In genomic region chr1:69403911-69404310, GRCh38 we compare ENCODE assay signal across 18 cellular contexts.
A peak's percentile ranks its signal among the peaks of the same experiment; 100 is the strongest.
DNase-seq lines count a peak whose midpoint lies in the region; TF ChIP-seq lines count a peak whose summit lies in the region.
"Had no signal": no experiment of that assay in that cellular context is flagged by ENCODE, and none has a peak within 500 bp of the region (broad histone marks: within the 10 kb centered on the region; RNA-seq: fewer than 3 reads in every experiment).

No MANE protein-coding gene starts in this region.

- H3K4me1 ChIP-seq in mammary epithelial cell (ENCODE audit: insufficient read depth, low read length) (no peaks in the 10 kb centered on the region), mesenchymal stem cell (ENCODE audit: control insufficient read depth, insufficient read depth, low read depth, low read length) (no peaks in the 10 kb centered on the region)
- H3K4me1 ChIP-seq: BLaER1, Caco-2, HAP-1 had no signal

- no peaks in the 10 kb centered on the region for H3K79me1 ChIP-seq in mesenchymal stem cell (replicated peaks; ENCODE audit: low read length, poor library complexity, severe bottlenecking)

- H2BK12ac ChIP-seq in mesenchymal stem cell (ENCODE audit: low read length in 2 of 2) = no peak overlapping the region

- TF ChIP-seq CTCF in mammary epithelial cell (conservative IDR thresholded peaks at IDR 0.05 in 1 of 2, IDR thresholded peaks at IDR 0.05 in 1 of 2; ENCODE audit: extremely low read depth in 1 of 2, insufficient read depth in 1 of 2, low read depth in 1 of 2, low read length in 2 of 2) (no peak), MCF 10A (IDR thresholded peaks at IDR 0.05; ENCODE audit: unreplicated experiment) (no peak), brain microvascular endothelial cell (IDR thresholded peaks at IDR 0.05; ENCODE audit: low read depth, low read length, missing control alignments) (no peak)

- no peak overlapping the region for H3K4ac ChIP-seq in mesenchymal stem cell (ENCODE audit: low read depth in 1 of 2, low read length in 2 of 2)

- H3K27ac ChIP-seq in mammary epithelial cell (ENCODE audit: insufficient read depth, low read depth, low read length) (no peak overlapping the region), brain microvascular endothelial cell (peak overlapping the region; percentile 31), mesenchymal stem cell (ENCODE audit: low read length, poor library complexity, severe bottlenecking) (no peak overlapping the region)
- H3K27ac ChIP-seq: 22Rv1, BLaER1, C4-2B had no signal

- no peak overlapping the region for H3K27ac Mint-ChIP-seq in MCF 10A (ENCODE audit: low read depth, unreplicated experiment)
- H3K27ac Mint-ChIP-seq: B cell; CD4-positive, CD25-positive, alpha-beta regulatory T cell; CD8-positive, alpha-beta T cell; HFFc6 had no signal

- dilution Hi-C loops in mammary epithelial cell (cut with HindIII; ENCODE audit: low sequenced_read_pairs) = no loop called here

- no peak overlapping the region for H3K18ac ChIP-seq in mesenchymal stem cell (ENCODE audit: low read depth in 1 of 2, low read length in 2 of 2)

- H3K36me3 ChIP-seq in mammary epithelial cell (ENCODE audit: insufficient read depth, low read length) (no peaks in the 10 kb centered on the region), brain microvascular endothelial cell (replicated peaks) (no peaks in the 10 kb centered on the region), mesenchymal stem cell (ENCODE audit: control insufficient read depth in 1 of 2, insufficient read depth in 2 of 2, low read depth in 1 of 2, low read length in 2 of 2) (no peaks in the 10 kb centered on the region)
- H3K36me3 ChIP-seq: BLaER1, HAP-1 had no signal

- no peak overlapping the region for H3K4me2 ChIP-seq in mammary epithelial cell (ENCODE audit: insufficient read depth, low read depth, low read length)
- H3K4me2 ChIP-seq in mesenchymal stem cell (ENCODE audit: low read length, poor library complexity, severe bottlenecking) = no peak overlapping the region
- H3K4me2 ChIP-seq: BLaER1 had no signal

- H3K4me1 Mint-ChIP-seq in MCF 10A (ENCODE audit: insufficient read depth, unreplicated experiment) = no peaks in the 10 kb centered on the region
- H3K4me1 Mint-ChIP-seq: B cell; CD4-positive, CD25-positive, alpha-beta regulatory T cell had no signal

- POLR2A ChIA-PET in MCF 10A (lab: Yijun Ruan, JAX) = no interaction called here

- H3K9ac ChIP-seq in mammary epithelial cell (ENCODE audit: insufficient read depth, low read length) = no peak overlapping the region
- H3K9ac ChIP-seq in mesenchymal stem cell (ENCODE audit: low read length) = no peak overlapping the region
- H3K9ac ChIP-seq: BLaER1 had no signal

- H4K8ac ChIP-seq in mesenchymal stem cell (ENCODE audit: low read length) = no peak overlapping the region

- no peaks in the 10 kb centered on the region for H3K27me3 Mint-ChIP-seq in MCF 10A (ENCODE audit: insufficient read depth, unreplicated experiment)
- H3K27me3 Mint-ChIP-seq: B cell; CD4-positive, CD25-positive, alpha-beta regulatory T cell had no signal

- no peak overlapping the region for H2BK15ac ChIP-seq in mesenchymal stem cell (ENCODE audit: low read depth, poor library complexity, severe bottlenecking)

- no TSS peak for BruUV-seq in mammary epithelial cell (replicated peaks; lab: Mats Ljungman, UMichigan)
- no TSS peak for BruUV-seq in MCF 10A (replicated peaks; lab: Mats Ljungman, UMichigan)

- no peak overlapping the region for H2BK120ac ChIP-seq in mesenchymal stem cell (ENCODE audit: low read depth, low read length)

- no peaks in the 10 kb centered on the region for H3K27me3 ChIP-seq in mammary epithelial cell (ENCODE audit: insufficient read depth, low read length)
- no peaks in the 10 kb centered on the region for H3K27me3 ChIP-seq in brain microvascular endothelial cell (replicated peaks)
- no peaks in the 10 kb centered on the region for H3K27me3 ChIP-seq in mesenchymal stem cell (ENCODE audit: control insufficient read depth in 1 of 2, insufficient read depth in 1 of 2, low read length in 2 of 2)
- H3K27me3 ChIP-seq: BLaER1 had no signal

- H3K9me3 ChIP-seq in mammary epithelial cell (replicated peaks; ENCODE audit: insufficient read depth, low read length) (no peaks in the 10 kb centered on the region), mesenchymal stem cell (ENCODE audit: control insufficient read depth, low read length) (no peaks in the 10 kb centered on the region)
- H3K9me3 ChIP-seq: BLaER1, Caco-2, HAP-1 had no signal

- H3K79me2 ChIP-seq in mammary epithelial cell (ENCODE audit: insufficient read depth, low read length) = no peaks in the 10 kb centered on the region

- H2AFZ ChIP-seq in mammary epithelial cell (ENCODE audit: low read depth, low read length) (no peak overlapping the region), mesenchymal stem cell (ENCODE audit: low read depth, low read length) (no peak overlapping the region)

- H3K14ac ChIP-seq in mesenchymal stem cell (ENCODE audit: low read length in 2 of 2) = no peak overlapping the region

- no peaks in the 10 kb centered on the region for H4K20me1 ChIP-seq in mammary epithelial cell (ENCODE audit: insufficient read depth, low read length)
- H4K20me1 ChIP-seq: BLaER1 had no signal

- H3K9me3 Mint-ChIP-seq in MCF 10A (ENCODE audit: unreplicated experiment) = peaks cover 7% of the 10 kb centered on the region

- H2BK5ac ChIP-seq in mesenchymal stem cell (ENCODE audit: low read depth, low read length, poor library complexity, severe bottlenecking) = no peak overlapping the region

- H3K4me3 Mint-ChIP-seq in MCF 10A (ENCODE audit: unreplicated experiment) = no peak overlapping the region
- H3K4me3 Mint-ChIP-seq: B cell; CD8-positive, alpha-beta T cell; HFFc6 had no signal

- H2AK5ac ChIP-seq in mesenchymal stem cell (ENCODE audit: low read length, severe bottlenecking) = peak overlapping the region; percentile 84

- CTCF ChIA-PET in mammary epithelial cell (lab: Charles Lee; ENCODE audit: low non-redundant PET) = interaction anchor here (0.5 kb wide), 1 partner anchor 1593 kb away, joined by 3 read pairs; no protein-coding TSS in a partner anchor
- CTCF ChIA-PET in MCF 10A (lab: Yijun Ruan, JAX) = interaction anchor here (0.5 to 1.2 kb wide), 3 partner anchors 334 to 961 kb away, joined by 3 to 4 read pairs (median 4); no protein-coding TSS in a partner anchor

- intact Hi-C loops in mammary epithelial cell (cut with micrococcal nuclease) = no loop called here
- intact Hi-C loops in MCF 10A (cut with micrococcal nuclease) = no loop called here

- no peak overlapping the region for H3K4me3 ChIP-seq in mammary epithelial cell (replicated peaks in 1 of 3; ENCODE audit: insufficient read depth in 1 of 3, low read depth in 2 of 3, low read length in 3 of 3)
- no peak overlapping the region for H3K4me3 ChIP-seq in brain microvascular endothelial cell (ENCODE audit: low read depth, low read length)
- H3K4me3 ChIP-seq in mesenchymal stem cell (ENCODE audit: insufficient read depth in 1 of 2, low read depth in 1 of 2, low read length in 2 of 2) = no peak overlapping the region
- H3K4me3 ChIP-seq: BLaER1, HAP-1 had no signal

- no peaks in the 10 kb centered on the region for H3K36me3 Mint-ChIP-seq in MCF 10A (ENCODE audit: insufficient read depth, unreplicated experiment)
- H3K36me3 Mint-ChIP-seq: CD4-positive, CD25-positive, alpha-beta regulatory T cell; CD8-positive, alpha-beta T cell had no signal

- WGBS in mammary epithelial cell (ENCODE audit: low coverage, missing lambda C conversion rate) = 100% methylated on average over 2 of the region's 2 CpGs
- WGBS in mesenchymal stem cell = 92% methylated on average over 2 of the region's 2 CpGs

- no peak overlapping the region for H4K91ac ChIP-seq in mesenchymal stem cell (ENCODE audit: low read length)

- DNase-seq in mammary epithelial cell (peak; percentile 6), MCF 10A (ENCODE audit: unreplicated experiment) (no peak), brain microvascular endothelial cell (peak; percentile 32), mesenchymal stem cell (no peak), LoVo (ENCODE audit: low spot score) (no peak), mesenteric fat pad (ENCODE audit: low spot score) (no peak)
- DNase-seq: Caco-2; CD4-positive, CD25-positive, alpha-beta regulatory T cell; CD8-positive, alpha-beta T cell; DMS153; DND-41; GOT3; HFFc6 had no signal

- in situ Hi-C loops in mammary epithelial cell (cut with MboI; ENCODE audit: low sequenced_read_pairs in 2 of 2) = no loop called here
- in situ Hi-C loops in brain microvascular endothelial cell (cut with HindIII; ENCODE audit: low pct_ligation_motif_present, low sequenced_read_pairs) = no loop called here

- H3K23ac ChIP-seq in mesenchymal stem cell (ENCODE audit: low read length in 2 of 2) = no peak overlapping the region

Comparison
In these comparisons a context has a peak if more than half of its experiments do, and no peak if none do; other contexts are left out.
1. DNase-seq: peak in mammary epithelial cell (single experiment) and brain microvascular endothelial cell (single experiment); none in MCF 10A (single experiment), mesenchymal stem cell (single experiment), LoVo (single experiment) and mesenteric fat pad (single experiment).